Comparison of ENCODE assay signal across 23 cellular contexts in the genomic region with DNA sequence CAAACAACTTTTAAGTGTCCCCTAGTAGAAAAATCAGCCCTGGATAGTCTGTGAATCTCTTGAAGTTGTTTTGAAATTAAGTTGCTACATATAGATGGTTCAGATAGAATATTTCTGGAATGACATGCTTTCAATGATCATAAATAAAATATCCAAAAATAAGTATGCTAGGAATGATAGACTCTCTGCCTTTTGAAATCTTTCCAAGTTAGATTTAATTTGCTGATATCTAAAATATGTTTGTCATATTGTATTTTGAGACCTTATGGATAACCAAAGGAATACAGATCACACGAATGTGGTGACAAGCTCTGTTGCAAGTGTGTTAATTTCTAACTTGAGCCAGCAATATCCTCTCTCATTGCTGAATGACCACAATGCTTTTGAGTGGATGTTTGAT.
"Had no signal": no experiment of that assay in that cellular context is flagged by ENCODE, and none has a peak within 500 bp of the region (broad histone marks: within the 10 kb centered on the region; RNA-seq: fewer than 3 reads in every experiment).

No MANE protein-coding gene starts in this region.

- H3K4me3 ChIP-seq: left lung, lung, ovary, psoas muscle, skin epidermis, tibial nerve had no signal

- H3K9me3 ChIP-seq: left lung, ovary, psoas muscle, tibial nerve had no signal

- H3K27ac Mint-ChIP-seq: activated naive CD8-positive, alpha-beta T cell; activated T-cell treated with anti-CD3 and anti-CD28 coated beads, Interleukin-2, amount 50 U/mL, for 24 hours; activated T-helper 17 cell treated with anti-CD3 and anti-CD28 coated beads, Interleukin-2, amount 50 U/mL, for 72 hours; natural killer cell; stimulated activated effector memory CD8-positive, alpha-beta T cell treated with anti-CD3 and anti-CD28 coated beads, Interleukin-12 subunit alpha, Interleukin-12 subunit beta, amount 100 ng/mL, for 72 hours; stimulated activated naive CD8-positive, alpha-beta T cell treated with anti-CD3 and anti-CD28 coated beads, Interleukin-15, amount 100 ng/mL, for 72 hours; T-helper 1 cell treated with Interleukin-12 subunit alpha and Interleukin-12 subunit beta and Interleukin-4 antibody, amounts not matched to agents 30 μg/mL and 1 μg/mL, for 36 hours; WTC11 had no signal

- H3K27ac ChIP-seq: left lung, ovary, psoas muscle, skin epidermis, tibial nerve had no signal

- H3K4me3 Mint-ChIP-seq: activated naive CD8-positive, alpha-beta T cell; activated T-cell treated with anti-CD3 and anti-CD28 coated beads, Interleukin-2, amount 50 U/mL, for 24 hours; activated T-helper 17 cell treated with anti-CD3 and anti-CD28 coated beads, Interleukin-2, amount 50 U/mL, for 72 hours; natural killer cell; stimulated activated effector memory CD8-positive, alpha-beta T cell treated with anti-CD3 and anti-CD28 coated beads, Interleukin-12 subunit alpha, Interleukin-12 subunit beta, amount 100 ng/mL, for 72 hours; stimulated activated naive CD8-positive, alpha-beta T cell treated with anti-CD3 and anti-CD28 coated beads, Interleukin-15, amount 100 ng/mL, for 72 hours; T-helper 1 cell treated with Interleukin-12 subunit alpha and Interleukin-12 subunit beta and Interleukin-4 antibody, amounts not matched to agents 30 μg/mL and 1 μg/mL, for 36 hours; WTC11 had no signal

- H3K36me3 ChIP-seq: left lung, ovary, tibial nerve had no signal

- H3K27me3 ChIP-seq: left lung, ovary, tibial nerve had no signal

- DNase-seq: activated CD4-positive, alpha-beta T cell treated with anti-CD3 and anti-CD28 coated beads, Interleukin-2, amount 50 U/mL, for 4 hours; activated CD8-positive, alpha-beta memory T cell treated with anti-CD3 and anti-CD28 coated beads for 24 hours; activated CD8-positive, alpha-beta memory T cell treated with anti-CD3 and anti-CD28 coated beads, Interleukin-2, amount 50 U/mL, for 4 hours; activated naive CD4-positive, alpha-beta T cell; activated T-cell treated with anti-CD3 and anti-CD28 coated beads, Interleukin-2, amount 50 U/mL, for 24 hours; cerebellar nuclear complex; foreskin melanocyte; left lung; natural killer cell; ovary; psoas muscle; right cardiac atrium; stimulated activated CD4-positive, alpha-beta T cell treated with anti-CD3 and anti-CD28 coated beads, Interleukin-2, amount 100 ng/mL, for 24 hours; stimulated activated naive CD8-positive, alpha-beta T cell treated with anti-CD3 and anti-CD28 coated beads, Interleukin-15, amount 100 ng/mL, for 72 hours; T1000 had no signal

- H3K27me3 Mint-ChIP-seq: activated naive CD8-positive, alpha-beta T cell; activated T-cell treated with anti-CD3 and anti-CD28 coated beads, Interleukin-2, amount 50 U/mL, for 24 hours; activated T-helper 17 cell treated with anti-CD3 and anti-CD28 coated beads, Interleukin-2, amount 50 U/mL, for 72 hours; stimulated activated naive CD8-positive, alpha-beta T cell treated with anti-CD3 and anti-CD28 coated beads, Interleukin-15, amount 100 ng/mL, for 72 hours had no signal

- H3K36me3 Mint-ChIP-seq: activated naive CD8-positive, alpha-beta T cell; natural killer cell; stimulated activated effector memory CD8-positive, alpha-beta T cell treated with anti-CD3 and anti-CD28 coated beads, Interleukin-12 subunit alpha, Interleukin-12 subunit beta, amount 100 ng/mL, for 72 hours had no signal

- H3K9me3 Mint-ChIP-seq: activated T-cell treated with anti-CD3 and anti-CD28 coated beads, Interleukin-2, amount 50 U/mL, for 24 hours; activated T-helper 17 cell treated with anti-CD3 and anti-CD28 coated beads, Interleukin-2, amount 50 U/mL, for 72 hours; stimulated activated naive CD8-positive, alpha-beta T cell treated with anti-CD3 and anti-CD28 coated beads, Interleukin-15, amount 100 ng/mL, for 72 hours; T-helper 1 cell treated with Interleukin-12 subunit alpha and Interleukin-12 subunit beta and Interleukin-4 antibody, amounts not matched to agents 30 μg/mL and 1 μg/mL, for 36 hours had no signal

- H3K4me1 Mint-ChIP-seq: activated T-helper 17 cell treated with anti-CD3 and anti-CD28 coated beads, Interleukin-2, amount 50 U/mL, for 72 hours; natural killer cell; stimulated activated effector memory CD8-positive, alpha-beta T cell treated with anti-CD3 and anti-CD28 coated beads, Interleukin-12 subunit alpha, Interleukin-12 subunit beta, amount 100 ng/mL, for 72 hours; stimulated activated naive CD8-positive, alpha-beta T cell treated with anti-CD3 and anti-CD28 coated beads, Interleukin-15, amount 100 ng/mL, for 72 hours had no signal

- H3K4me1 ChIP-seq: left lung, psoas muscle, tibial nerve had no signal
